In the genomic region with DNA sequence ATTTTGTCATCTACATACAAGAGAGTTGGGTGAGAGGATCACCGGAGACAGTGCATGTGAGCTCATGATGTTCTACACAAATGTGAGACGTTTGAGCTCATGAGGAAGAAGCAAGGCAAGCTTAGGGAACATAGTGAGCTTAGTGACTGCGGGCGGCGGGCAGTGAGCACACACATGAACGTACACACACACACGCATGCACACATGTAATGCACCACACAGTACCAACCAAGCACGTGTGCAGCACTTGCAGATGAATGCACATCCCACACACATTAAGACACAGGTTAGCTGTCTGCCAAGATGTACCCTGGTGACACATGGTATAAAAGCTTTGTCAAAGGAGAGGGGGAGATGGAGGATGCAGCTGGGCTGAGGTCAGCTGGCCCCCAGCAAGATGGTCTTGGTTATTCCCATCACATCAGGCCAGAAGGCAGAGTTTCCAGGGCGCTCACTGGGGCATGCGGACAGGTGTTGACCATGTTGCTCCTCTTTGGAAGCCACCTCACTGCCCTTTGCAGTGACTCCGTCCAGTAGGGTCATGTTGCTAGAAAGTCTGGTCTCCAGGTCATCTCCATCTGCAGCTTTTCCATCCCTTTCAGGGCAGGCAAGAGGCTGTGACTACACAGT, we compare ENCODE assay signal across 2 cellular contexts.
TF ChIP-seq lines count a peak whose summit lies in the region.

No MANE protein-coding gene starts in this region.

TF ChIP-seq in SK-N-SH, 30 proteins besides CTCF, POLR2A, EP300 and RAD21 (continued from another document):
- TF ChIP-seq, protein P1, sequence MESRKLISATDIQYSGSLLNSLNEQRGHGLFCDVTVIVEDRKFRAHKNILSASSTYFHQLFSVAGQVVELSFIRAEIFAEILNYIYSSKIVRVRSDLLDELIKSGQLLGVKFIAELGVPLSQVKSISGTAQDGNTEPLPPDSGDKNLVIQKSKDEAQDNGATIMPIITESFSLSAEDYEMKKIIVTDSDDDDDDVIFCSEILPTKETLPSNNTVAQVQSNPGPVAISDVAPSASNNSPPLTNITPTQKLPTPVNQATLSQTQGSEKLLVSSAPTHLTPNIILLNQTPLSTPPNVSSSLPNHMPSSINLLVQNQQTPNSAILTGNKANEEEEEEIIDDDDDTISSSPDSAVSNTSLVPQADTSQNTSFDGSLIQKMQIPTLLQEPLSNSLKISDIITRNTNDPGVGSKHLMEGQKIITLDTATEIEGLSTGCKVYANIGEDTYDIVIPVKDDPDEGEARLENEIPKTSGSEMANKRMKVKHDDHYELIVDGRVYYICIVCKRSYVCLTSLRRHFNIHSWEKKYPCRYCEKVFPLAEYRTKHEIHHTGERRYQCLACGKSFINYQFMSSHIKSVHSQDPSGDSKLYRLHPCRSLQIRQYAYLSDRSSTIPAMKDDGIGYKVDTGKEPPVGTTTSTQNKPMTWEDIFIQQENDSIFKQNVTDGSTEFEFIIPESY (IDR thresholded peaks at IDR 0.05; ENCODE audit: borderline replicate concordance, low read depth) = no peak
- TF ChIP-seq, protein P2, sequence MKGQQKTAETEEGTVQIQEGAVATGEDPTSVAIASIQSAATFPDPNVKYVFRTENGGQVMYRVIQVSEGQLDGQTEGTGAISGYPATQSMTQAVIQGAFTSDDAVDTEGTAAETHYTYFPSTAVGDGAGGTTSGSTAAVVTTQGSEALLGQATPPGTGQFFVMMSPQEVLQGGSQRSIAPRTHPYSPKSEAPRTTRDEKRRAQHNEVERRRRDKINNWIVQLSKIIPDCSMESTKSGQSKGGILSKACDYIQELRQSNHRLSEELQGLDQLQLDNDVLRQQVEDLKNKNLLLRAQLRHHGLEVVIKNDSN (IDR thresholded peaks at IDR 0.05; ENCODE audit: borderline replicate concordance, low read depth) = no peak

TF ChIP-seq in H1, 55 proteins besides CTCF, POLR2A, EP300 and RAD21 (continued from another document):
- TF ChIP-seq RBBP5 (IDR thresholded peaks at IDR 0.05; ENCODE audit: borderline replicate concordance, low read depth, low read length) = no peak
